18 cellular contexts compared by ENCODE assay signal in genomic region chr5:168327451-168327850, GRCh38.
"Had no signal": no experiment of that assay in that cellular context is flagged by ENCODE, and none has a peak within 500 bp of the region (broad histone marks: within the 10 kb centered on the region; RNA-seq: fewer than 3 reads in every experiment).

No MANE protein-coding gene starts in this region.

- DNase-seq: activated CD4-positive, alpha-beta memory T cell treated with anti-CD3 and anti-CD28 coated beads for 36 hours; activated CD8-positive, alpha-beta memory T cell treated with anti-CD3 and anti-CD28 coated beads, Interleukin-2, amount 10 ng/mL, durations not matched to agents 7 days and 5 days; activated gamma-delta T cell; activated T-cell treated with anti-CD3 and anti-CD28 coated beads, Interleukin-2, amount 50 U/mL, for 48 hours; amniotic stem cell; central memory CD4-positive, alpha-beta T cell; esophagus squamous epithelium; hypothalamus; kidney glomerular epithelial cell; left ventricle myocardium superior; T-helper 1 cell; WERI-Rb-1 had no signal

- H3K4me1 Mint-ChIP-seq: activated CD8-positive, alpha-beta memory T cell treated with anti-CD3 and anti-CD28 coated beads, Interleukin-2, amount 10 ng/mL, durations not matched to agents 7 days and 5 days had no signal

- H3K4me3 Mint-ChIP-seq: activated CD4-positive, alpha-beta memory T cell treated with anti-CD3 and anti-CD28 coated beads for 36 hours; activated CD8-positive, alpha-beta memory T cell treated with anti-CD3 and anti-CD28 coated beads, Interleukin-2, amount 10 ng/mL, durations not matched to agents 7 days and 5 days; activated naive CD8-positive, alpha-beta T cell; brain had no signal

- H3K27ac ChIP-seq: coronary artery, spleen, thoracic aorta, WERI-Rb-1 had no signal

- H3K27ac Mint-ChIP-seq: activated CD4-positive, alpha-beta memory T cell treated with anti-CD3 and anti-CD28 coated beads for 36 hours; activated CD8-positive, alpha-beta memory T cell treated with anti-CD3 and anti-CD28 coated beads, Interleukin-2, amount 10 ng/mL, durations not matched to agents 7 days and 5 days; activated naive CD8-positive, alpha-beta T cell had no signal

- ATAC-seq: activated CD8-positive, alpha-beta memory T cell treated with anti-CD3 and anti-CD28 coated beads, Interleukin-2, amount 10 ng/mL, durations not matched to agents 7 days and 5 days; left ventricle myocardium superior; sciatic nerve had no signal

- H3K9me3 ChIP-seq: esophagus squamous epithelium, spleen, thoracic aorta had no signal

- H3K27me3 Mint-ChIP-seq: brain had no signal

- H3K9me3 Mint-ChIP-seq: activated CD4-positive, alpha-beta memory T cell treated with anti-CD3 and anti-CD28 coated beads for 36 hours; brain had no signal

- H3K36me3 Mint-ChIP-seq: activated CD4-positive, alpha-beta memory T cell treated with anti-CD3 and anti-CD28 coated beads for 36 hours; activated CD8-positive, alpha-beta memory T cell treated with anti-CD3 and anti-CD28 coated beads, Interleukin-2, amount 10 ng/mL, durations not matched to agents 7 days and 5 days; activated naive CD8-positive, alpha-beta T cell; brain had no signal

- H3K36me3 ChIP-seq: esophagus squamous epithelium, spleen, thoracic aorta, WERI-Rb-1 had no signal

- H3K4me3 ChIP-seq: coronary artery, esophagus squamous epithelium, spleen, thoracic aorta had no signal

- H3K4me1 ChIP-seq: spleen had no signal
